ENCODE assay signal across 33 cellular contexts in genomic region chr4:125847518-125847917, GRCh38.
"Had no signal": no experiment of that assay in that cellular context is flagged by ENCODE, and none has a peak within 500 bp of the region (broad histone marks: within the 10 kb centered on the region; RNA-seq: fewer than 3 reads in every experiment).

No MANE protein-coding gene starts in this region.

- H3K27me3 ChIP-seq: adrenal gland, body of pancreas, brain microvascular endothelial cell, breast epithelium had no signal

- FAIRE-seq: astrocyte had no signal

- H3K27ac ChIP-seq: adrenal gland, body of pancreas, brain microvascular endothelial cell, breast epithelium, VCaP had no signal

- DNase-seq: activated B cell treated with CpG ODN at 0.5 μM for 24 hours; activated CD4-positive, alpha-beta memory T cell treated with anti-CD3 and anti-CD28 coated beads for 36 hours; activated CD4-positive, alpha-beta T cell treated with anti-CD3 and anti-CD28 coated beads for 4 hours; activated CD4-positive, alpha-beta T cell treated with anti-CD3 and anti-CD28 coated beads, Interleukin-2, amount 10 ng/mL, durations not matched to agents 24 days and 14 days; activated CD4-positive, alpha-beta T cell treated with anti-CD3 and anti-CD28 coated beads, Interleukin-2, amount 50 U/mL, for 1 hour; activated CD4-positive, alpha-beta T cell treated with anti-CD3 and anti-CD28 coated beads, Interleukin-2, amount 50 U/mL, for 4 hours; activated CD4-positive, CD25-positive, alpha-beta regulatory T cell treated with anti-CD3 and anti-CD28 coated beads, Interleukin-2, amount 50 U/mL, for 72 hours; activated CD8-positive, alpha-beta memory T cell treated with anti-CD3 and anti-CD28 coated beads, Interleukin-2, amount 50 U/mL, for 4 hours; activated CD8-positive, alpha-beta T cell treated with anti-CD3 and anti-CD28 coated beads for 36 hours; activated effector memory CD4-positive, alpha-beta T cell treated with anti-CD3 and anti-CD28 coated beads, Interleukin-2, amount 50 U/mL, for 16 hours; activated gamma-delta T cell treated with Interleukin-2 at 50 U/mL for 16 hours; activated naive CD4-positive, alpha-beta T cell; activated naive CD4-positive, alpha-beta T cell treated with anti-CD3 and anti-CD28 coated beads for 36 hours; activated naive CD4-positive, alpha-beta T cell treated with anti-CD3 and anti-CD28 coated beads, Interleukin-2, amount 50 U/mL, for 16 hours; activated naive CD8-positive, alpha-beta T cell treated with anti-CD3 and anti-CD28 coated beads for 36 hours; activated T-cell treated with anti-CD3 and anti-CD28 coated beads for 4 hours; activated T-cell treated with anti-CD3 and anti-CD28 coated beads, Interleukin-2, amount 50 U/mL, for 1 hour; activated T-cell treated with anti-CD3 and anti-CD28 coated beads, Interleukin-2, amount 50 U/mL, for 4 hours; activated T-cell treated with anti-CD3 and anti-CD28 coated beads, Interleukin-2, amount 50 U/mL, for 72 hours; adrenal gland; amniotic stem cell; aorta; body of pancreas; brain microvascular endothelial cell; central memory CD4-positive, alpha-beta T cell; T-helper 1 cell; T-helper 2 cell; T-helper 9 cell had no signal

- ATAC-seq: activated CD8-positive, alpha-beta T cell treated with anti-CD3 and anti-CD28 coated beads for 36 hours; activated naive CD4-positive, alpha-beta T cell treated with anti-CD3 and anti-CD28 coated beads, Interleukin-2, amount 50 U/mL, for 72 hours; activated T-cell treated with anti-CD3 and anti-CD28 coated beads, Interleukin-2, amount 50 U/mL, for 4 hours; activated T-cell treated with anti-CD3 and anti-CD28 coated beads, Interleukin-2, amount 50 U/mL, for 72 hours; activated T-helper 17 cell treated with anti-CD3 and anti-CD28 coated beads, Interleukin-2, amount 50 U/mL, for 72 hours; body of pancreas had no signal

- H3K36me3 ChIP-seq: adrenal gland, brain microvascular endothelial cell, breast epithelium had no signal

- H3K9me3 ChIP-seq: adrenal gland, body of pancreas, breast epithelium had no signal

- H3K4me3 ChIP-seq: adrenal gland, body of pancreas, breast epithelium had no signal

- H3K4me1 ChIP-seq: adrenal gland, body of pancreas, breast epithelium had no signal
